In the genomic region with DNA sequence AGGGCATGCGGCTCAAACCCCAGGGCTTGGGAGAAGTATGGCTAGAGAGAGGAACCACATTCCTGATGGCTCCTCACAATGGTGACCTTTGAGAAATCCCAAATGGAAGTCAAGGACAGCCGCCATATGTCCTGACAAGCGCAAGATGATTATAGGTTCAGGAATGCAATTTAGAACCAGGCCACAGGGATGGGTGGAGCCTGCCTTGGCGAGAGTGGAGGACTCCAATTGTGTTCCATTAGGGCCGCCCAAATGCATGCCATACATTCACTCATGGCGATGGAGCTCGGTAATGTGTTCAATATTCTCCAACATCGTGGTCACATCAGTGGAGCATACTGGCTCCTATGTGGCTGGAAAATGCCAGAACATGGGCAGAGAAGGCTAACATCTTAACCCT, we compare ENCODE assay signal across 29 cellular contexts.
"Had no signal": no experiment of that assay in that cellular context is flagged by ENCODE, and none has a peak within 500 bp of the region (broad histone marks: within the 10 kb centered on the region; RNA-seq: fewer than 3 reads in every experiment).

No MANE protein-coding gene starts in this region.

- H3K4me3 ChIP-seq: dorsolateral prefrontal cortex, gastroesophageal sphincter, heart left ventricle, hepatocyte, left lung, mucosa of descending colon, smooth muscle cell, suprapubic skin, transverse colon, upper lobe of right lung, uterus had no signal

- H3K36me3 ChIP-seq: gastroesophageal sphincter, heart left ventricle, left lung, neutrophil, suprapubic skin, transverse colon, upper lobe of right lung, uterus had no signal

- H3K27me3 ChIP-seq: dorsolateral prefrontal cortex, foreskin keratinocyte, gastroesophageal sphincter, heart left ventricle, hepatocyte, left lung, neutrophil, suprapubic skin, transverse colon, upper lobe of right lung, uterus had no signal

- H3K4me1 Mint-ChIP-seq: mesothelial cell of epicardium had no signal

- H3K4me3 Mint-ChIP-seq: mesothelial cell of epicardium; naive B cell; natural killer cell treated with Interleukin-12 subunit alpha and Interleukin-12 subunit beta and Interleukin-15 and Interleukin-18, amount 100 ng/mL, for 72 hours; neural crest cell; stimulated activated naive CD8-positive, alpha-beta T cell treated with anti-CD3 and anti-CD28 coated beads, Interleukin-15, amount 100 ng/mL, for 72 hours had no signal

- H2AFZ ChIP-seq: hepatocyte, parathyroid adenoma had no signal

- H3K27ac ChIP-seq: dorsolateral prefrontal cortex, foreskin keratinocyte, gastroesophageal sphincter, heart left ventricle, hepatocyte, left lung, neutrophil, parathyroid adenoma, suprapubic skin, transverse colon, upper lobe of right lung, uterus had no signal

- H3K9ac ChIP-seq: parathyroid adenoma had no signal

- DNase-seq: dorsolateral prefrontal cortex; effector CD4-positive, alpha-beta T cell; heart left ventricle; left cardiac atrium; left lung; mesenchymal stem cell; mucosa of descending colon; naive B cell; stimulated activated CD4-positive, alpha-beta T cell treated with anti-CD3 and anti-CD28 coated beads, Interleukin-12 subunit alpha, Interleukin-12 subunit beta, amount 100 ng/mL, for 4 hours; stimulated activated CD4-positive, alpha-beta T cell treated with anti-CD3 and anti-CD28 coated beads, Interleukin-1b, Interleukin-23, amount 100 ng/mL, for 48 hours; stimulated activated CD4-positive, alpha-beta T cell treated with anti-CD3 and anti-CD28 coated beads, Interleukin-4, amount 100 ng/mL, for 1 hour; stimulated activated CD8-positive, alpha-beta memory T cell treated with anti-CD3 and anti-CD28 coated beads, Interleukin-4, amount 100 ng/mL, for 48 hours; stimulated activated naive CD4-positive, alpha-beta T cell; stimulated activated naive CD8-positive, alpha-beta T cell treated with anti-CD3 and anti-CD28 coated beads, Interleukin-15, amount 100 ng/mL, for 72 hours; transverse colon; upper lobe of right lung; uterus had no signal

- ATAC-seq: foreskin keratinocyte; gastroesophageal sphincter; heart left ventricle; left cardiac atrium; left lung; mucosa of descending colon; natural killer cell treated with Interleukin-12 subunit alpha and Interleukin-12 subunit beta and Interleukin-15 and Interleukin-18, amount 100 ng/mL, for 72 hours; sciatic nerve; stimulated activated naive CD8-positive, alpha-beta T cell treated with anti-CD3 and anti-CD28 coated beads, Interleukin-15, amount 100 ng/mL, for 72 hours; upper lobe of right lung had no signal

- H3K9me3 ChIP-seq: gastroesophageal sphincter, heart left ventricle, left lung, mucosa of descending colon, neutrophil, suprapubic skin, transverse colon, upper lobe of right lung, uterus had no signal

- H3K27me3 Mint-ChIP-seq: natural killer cell treated with Interleukin-12 subunit alpha and Interleukin-12 subunit beta and Interleukin-15 and Interleukin-18, amount 100 ng/mL, for 72 hours; stimulated activated naive CD8-positive, alpha-beta T cell treated with anti-CD3 and anti-CD28 coated beads, Interleukin-15, amount 100 ng/mL, for 72 hours had no signal

- H3K4me2 ChIP-seq: hepatocyte, smooth muscle cell had no signal

- H3K4me1 ChIP-seq: foreskin keratinocyte, gastroesophageal sphincter, suprapubic skin, transverse colon, upper lobe of right lung, uterus had no signal

- H3K27ac Mint-ChIP-seq: mesothelial cell of epicardium; naive B cell; natural killer cell treated with Interleukin-12 subunit alpha and Interleukin-12 subunit beta and Interleukin-15 and Interleukin-18, amount 100 ng/mL, for 72 hours; progenitor cell of endocrine pancreas; stimulated activated naive CD8-positive, alpha-beta T cell treated with anti-CD3 and anti-CD28 coated beads, Interleukin-15, amount 100 ng/mL, for 72 hours had no signal

- H3K36me3 Mint-ChIP-seq: mesothelial cell of epicardium, naive B cell had no signal
